ENCODE assay signal across 17 cellular contexts in genomic region chr9:34386656-34387055, GRCh38. TPM values are rescaled to one million over a fixed set of nuclear protein-coding genes. Genes with fewer than 3 reads are reported as not detected.
DNase-seq lines count a peak whose midpoint lies in the region; ATAC-seq and TF ChIP-seq lines count a peak whose summit lies in the region.
"Had no signal": no experiment of that assay in that cellular context is flagged by ENCODE, and none has a peak within 500 bp of the region (broad histone marks: within the 10 kb centered on the region; RNA-seq: fewer than 3 reads in every experiment).

No MANE protein-coding gene starts in this region.

- no peak overlapping the region for H3K4ac ChIP-seq in trophoblast cell (ENCODE audit: low read depth, low read length)

- TF ChIP-seq CTCF in endothelial cell (IDR thresholded peaks at IDR 0.05; ENCODE audit: unreplicated experiment) = no peak
- TF ChIP-seq CTCF in progenitor cell of endocrine pancreas (IDR thresholded peaks at IDR 0.05; ENCODE audit: unreplicated experiment) = no peak

- no peak overlapping the region for H4K91ac ChIP-seq in trophoblast cell (ENCODE audit: low read depth, low read length)

- peaks cover 1% of the 10 kb centered on the region for H3K9me3 ChIP-seq in trophoblast cell (ENCODE audit: insufficient read depth, low read depth, low read length)

- no peak overlapping the region for H3K27ac Mint-ChIP-seq in activated CD4-positive, alpha-beta T cell treated with anti-CD3 and anti-CD28 coated beads, Interleukin-2, amount 10 ng/mL, durations not matched to agents 7 days and 5 days
- H3K27ac Mint-ChIP-seq in endothelial cell (ENCODE audit: unreplicated experiment) (peak overlapping the region; percentile 20), progenitor cell of endocrine pancreas (no peak overlapping the region)
- no peak overlapping the region for H3K27ac Mint-ChIP-seq in activated naive CD4-positive, alpha-beta T cell treated with anti-CD3 and anti-CD28 coated beads, Interleukin-2, amount 50 U/mL, for 72 hours
- H3K27ac Mint-ChIP-seq: CD8-positive, alpha-beta T cell had no signal

- H3K4me3 ChIP-seq in trophoblast cell (ENCODE audit: low read depth, low read length) = no peak overlapping the region
- H3K4me3 ChIP-seq: GM23248 had no signal

- H2BK120ac ChIP-seq in trophoblast cell (ENCODE audit: insufficient read depth, low read length, poor library complexity) = no peak overlapping the region

- no peak overlapping the region for H2BK12ac ChIP-seq in trophoblast cell (ENCODE audit: low read length)

- H3K27me3 ChIP-seq in trophoblast cell (ENCODE audit: insufficient read depth, low read length) = peaks cover 6% of the 10 kb centered on the region

- no peak for ATAC-seq in activated naive CD4-positive, alpha-beta T cell treated with anti-CD3 and anti-CD28 coated beads, Interleukin-2, amount 50 U/mL, for 72 hours
- ATAC-seq: CD8-positive, alpha-beta T cell; HCT116 had no signal

- H3K4me2 ChIP-seq in trophoblast cell (ENCODE audit: low read length) = no peak overlapping the region

- no peaks in the 10 kb centered on the region for H3K9me3 Mint-ChIP-seq in activated CD4-positive, alpha-beta T cell treated with anti-CD3 and anti-CD28 coated beads, Interleukin-2, amount 10 ng/mL, durations not matched to agents 7 days and 5 days
- H3K9me3 Mint-ChIP-seq in endothelial cell (ENCODE audit: unreplicated experiment) (no peaks in the 10 kb centered on the region), progenitor cell of endocrine pancreas (ENCODE audit: low read depth) (no peaks in the 10 kb centered on the region)
- H3K9me3 Mint-ChIP-seq in activated naive CD4-positive, alpha-beta T cell treated with anti-CD3 and anti-CD28 coated beads, Interleukin-2, amount 50 U/mL, for 72 hours = no peaks in the 10 kb centered on the region
- H3K9me3 Mint-ChIP-seq: CD14-positive monocyte; CD8-positive, alpha-beta T cell had no signal

- peak overlapping the region; percentile 34 for H3K23ac ChIP-seq in trophoblast cell (ENCODE audit: low read length)

- H3K79me2 ChIP-seq in trophoblast cell (ENCODE audit: control insufficient read depth, insufficient read depth, low read length, poor library complexity) = no peaks in the 10 kb centered on the region

- CTCF ChIA-PET in activated CD4-positive, alpha-beta T cell treated with anti-CD3 and anti-CD28 coated beads, Interleukin-2, amount 10 ng/mL, durations not matched to agents 7 days and 5 days (lab: Charles Lee) = interaction anchor here (0.6 to 0.9 kb wide), 2 partner anchors 9 to 775 kb away, joined by 3 to 4 read pairs; no protein-coding TSS in a partner anchor

- no peaks in the 10 kb centered on the region for H3K79me1 ChIP-seq in trophoblast cell (ENCODE audit: low read length)

- no peaks in the 10 kb centered on the region for H3K36me3 ChIP-seq in trophoblast cell (ENCODE audit: control insufficient read depth in 1 of 2, insufficient read depth in 2 of 2, low read length in 2 of 2)

- H2AK5ac ChIP-seq in trophoblast cell (ENCODE audit: low read length) = no peak overlapping the region

- no peaks in the 10 kb centered on the region for H3K4me1 ChIP-seq in trophoblast cell (ENCODE audit: control insufficient read depth in 1 of 2, insufficient read depth in 2 of 2, low read length in 2 of 2)

- H2AFZ ChIP-seq in trophoblast cell (ENCODE audit: insufficient read depth, low read length, poor library complexity) = no peak overlapping the region
- H2AFZ ChIP-seq: GM23248 had no signal

- H3K18ac ChIP-seq in trophoblast cell (ENCODE audit: low read length) = no peak overlapping the region

- no peak overlapping the region for H2BK5ac ChIP-seq in trophoblast cell (ENCODE audit: low read depth, low read length, poor library complexity)

- H3K14ac ChIP-seq in trophoblast cell (ENCODE audit: low read length) = no peak overlapping the region

- no peak overlapping the region for H3K9ac ChIP-seq in trophoblast cell (ENCODE audit: low read length)
- H3K9ac ChIP-seq: GM23248 had no signal

- no peak overlapping the region for H4K8ac ChIP-seq in trophoblast cell (ENCODE audit: low read depth, low read length)

- no peak overlapping the region for H3K27ac ChIP-seq in trophoblast cell (ENCODE audit: low read depth, low read length)
- H3K27ac ChIP-seq: 22Rv1, GM23248, HL-60 had no signal

- peak; percentile 3 for DNase-seq in activated CD4-positive, alpha-beta T cell treated with anti-CD3 and anti-CD28 coated beads, Interleukin-2, amount 10 ng/mL, durations not matched to agents 7 days and 5 days
- DNase-seq in activated CD4-positive, alpha-beta T cell treated with anti-CD3 and anti-CD28 coated beads, Interleukin-2, amount 50 U/mL, for 48 hours = no peak
- peak; percentile 7 for DNase-seq in D341Med (ENCODE audit: low spot score)
- no peak for DNase-seq in endothelial cell (ENCODE audit: low spot score)
- DNase-seq in trophoblast cell = no peak
- no peak for DNase-seq in progenitor cell of endocrine pancreas (ENCODE audit: low spot score, unreplicated experiment)
- DNase-seq in activated naive CD4-positive, alpha-beta T cell treated with anti-CD3 and anti-CD28 coated beads, Interleukin-2, amount 50 U/mL, for 72 hours (ENCODE audit: low spot score in 2 of 2) = no peak
- no peak for DNase-seq in stimulated activated CD8-positive, alpha-beta memory T cell treated with anti-CD3 and anti-CD28 coated beads, Interleukin-4, amount 100 ng/mL, for 48 hours
- DNase-seq: COR-L47, DND-41, GDM1, GM23248 had no signal

- no peak overlapping the region for H3K4me3 Mint-ChIP-seq in activated CD4-positive, alpha-beta T cell treated with anti-CD3 and anti-CD28 coated beads, Interleukin-2, amount 10 ng/mL, durations not matched to agents 7 days and 5 days
- no peak overlapping the region for H3K4me3 Mint-ChIP-seq in endothelial cell (ENCODE audit: unreplicated experiment)
- H3K4me3 Mint-ChIP-seq in progenitor cell of endocrine pancreas (ENCODE audit: low read depth) = no peak overlapping the region
- H3K4me3 Mint-ChIP-seq: CD14-positive monocyte; CD8-positive, alpha-beta T cell had no signal

- H4K12ac ChIP-seq in trophoblast cell (ENCODE audit: low read depth, low read length) = no peak overlapping the region

- H3K4me1 Mint-ChIP-seq in activated CD4-positive, alpha-beta T cell treated with anti-CD3 and anti-CD28 coated beads, Interleukin-2, amount 10 ng/mL, durations not matched to agents 7 days and 5 days = no peaks in the 10 kb centered on the region
- H3K4me1 Mint-ChIP-seq in endothelial cell (ENCODE audit: unreplicated experiment) (no peaks in the 10 kb centered on the region), progenitor cell of endocrine pancreas (ENCODE audit: low read depth) (no peaks in the 10 kb centered on the region)

- no peaks in the 10 kb centered on the region for H3K36me3 Mint-ChIP-seq in activated CD4-positive, alpha-beta T cell treated with anti-CD3 and anti-CD28 coated beads, Interleukin-2, amount 10 ng/mL, durations not matched to agents 7 days and 5 days (ENCODE audit: low read depth)
- H3K36me3 Mint-ChIP-seq in endothelial cell (ENCODE audit: low read depth, unreplicated experiment) (peaks cover 3% of the 10 kb centered on the region), progenitor cell of endocrine pancreas (ENCODE audit: insufficient read depth) (no peaks in the 10 kb centered on the region)
- no peaks in the 10 kb centered on the region for H3K36me3 Mint-ChIP-seq in activated naive CD4-positive, alpha-beta T cell treated with anti-CD3 and anti-CD28 coated beads, Interleukin-2, amount 50 U/mL, for 72 hours
- H3K36me3 Mint-ChIP-seq: CD14-positive monocyte; CD8-positive, alpha-beta T cell had no signal

- no CpG with 5 or more reads among the region's 3 CpGs for WGBS in trophoblast cell (ENCODE audit: extremely low coverage, insufficient coverage, insufficient read length)

- H3K27me3 Mint-ChIP-seq in activated CD4-positive, alpha-beta T cell treated with anti-CD3 and anti-CD28 coated beads, Interleukin-2, amount 10 ng/mL, durations not matched to agents 7 days and 5 days = peaks cover 13% of the 10 kb centered on the region
- H3K27me3 Mint-ChIP-seq in endothelial cell (ENCODE audit: unreplicated experiment) = peaks cover 11% of the 10 kb centered on the region
- H3K27me3 Mint-ChIP-seq in progenitor cell of endocrine pancreas = peaks cover 49% of the 10 kb centered on the region

- POLR2A ChIA-PET in activated CD4-positive, alpha-beta T cell treated with anti-CD3 and anti-CD28 coated beads, Interleukin-2, amount 10 ng/mL, durations not matched to agents 7 days and 5 days (lab: Charles Lee) = no interaction called here

RNA-seq across cellular contexts. Expression of gene MYORG, which starts 10.0 kb away (rescaled TPM):
- total RNA-seq in activated CD4-positive, alpha-beta T cell treated with anti-CD3 and anti-CD28 coated beads, Interleukin-2, amount 10 ng/mL, durations not matched to agents 7 days and 5 days = 1 to 10 TPM; 2.7 to 2.8 TPM
- 77.0 TPM for total RNA-seq in endothelial cell (ENCODE audit: unreplicated experiment)
- 23.9 and 24.2 TPM in 2 replicates for polyA plus RNA-seq in trophoblast cell (2013)
- 8.8 and 9.2 TPM in 2 replicates for total RNA-seq in progenitor cell of endocrine pancreas
- total RNA-seq in activated naive CD4-positive, alpha-beta T cell treated with anti-CD3 and anti-CD28 coated beads, Interleukin-2, amount 50 U/mL, for 72 hours = 1 to 10 TPM; 2.2 to 4.6 TPM

RNA-seq across cellular contexts. Expression of gene NUDT2, which starts 57.3 kb away (rescaled TPM):
- 10 to 100 TPM; 17.5 to 19.7 TPM for total RNA-seq in activated CD4-positive, alpha-beta T cell treated with anti-CD3 and anti-CD28 coated beads, Interleukin-2, amount 10 ng/mL, durations not matched to agents 7 days and 5 days
- 16.8 TPM for total RNA-seq in endothelial cell (ENCODE audit: unreplicated experiment)
- 10.6 and 10.8 TPM in 2 replicates for polyA plus RNA-seq in trophoblast cell (2013)
- 21.1 TPM in 2 replicates for total RNA-seq in progenitor cell of endocrine pancreas
- total RNA-seq in activated naive CD4-positive, alpha-beta T cell treated with anti-CD3 and anti-CD28 coated beads, Interleukin-2, amount 50 U/mL, for 72 hours = 10 to 100 TPM; 42.7 to 42.9 TPM

RNA-seq across cellular contexts. Expression of gene KIF24, which starts 57.6 kb away (rescaled TPM):
- 10 to 100 TPM; 11.0 to 12.5 TPM for total RNA-seq in activated CD4-positive, alpha-beta T cell treated with anti-CD3 and anti-CD28 coated beads, Interleukin-2, amount 10 ng/mL, durations not matched to agents 7 days and 5 days
- total RNA-seq in endothelial cell (ENCODE audit: unreplicated experiment) = 2.2 TPM
- polyA plus RNA-seq in trophoblast cell (2013) = 1.7 and 1.9 TPM in 2 replicates
- total RNA-seq in progenitor cell of endocrine pancreas = 9.1 and 10.0 TPM in 2 replicates
- 1 to 10 TPM; 6.1 to 7.3 TPM for total RNA-seq in activated naive CD4-positive, alpha-beta T cell treated with anti-CD3 and anti-CD28 coated beads, Interleukin-2, amount 50 U/mL, for 72 hours

Comparison
In these comparisons a context has a peak if more than half of its experiments do, and no peak if none do; other contexts are left out.
1. DNase-seq: peak in activated CD4-positive, alpha-beta T cell treated with anti-CD3 and anti-CD28 coated beads, Interleukin-2, amount 10 ng/mL, durations not matched to agents 7 days and 5 days (single experiment) and D341Med (single experiment); none in activated CD4-positive, alpha-beta T cell treated with anti-CD3 and anti-CD28 coated beads, Interleukin-2, amount 50 U/mL, for 48 hours (0 of 2), endothelial cell (single experiment), trophoblast cell (0 of 2), progenitor cell of endocrine pancreas (single experiment), activated naive CD4-positive, alpha-beta T cell treated with anti-CD3 and anti-CD28 coated beads, Interleukin-2, amount 50 U/mL, for 72 hours (0 of 2) and stimulated activated CD8-positive, alpha-beta memory T cell treated with anti-CD3 and anti-CD28 coated beads, Interleukin-4, amount 100 ng/mL, for 48 hours (single experiment).